Comparison of ENCODE assay signal across 1 cellular context in genomic region chr17:67824735-67825626, GRCh38.
TF ChIP-seq lines count a peak whose summit lies in the region.

BPTF (plus strand) TSS chr17:67825503; CDS start chr17:67825725, 222 bp downstream.

TF ChIP-seq in HepG2, 621 proteins besides CTCF, POLR2A, EP300 and RAD21 (continued from another document and continues in another):
- TF ChIP-seq, protein P1, sequence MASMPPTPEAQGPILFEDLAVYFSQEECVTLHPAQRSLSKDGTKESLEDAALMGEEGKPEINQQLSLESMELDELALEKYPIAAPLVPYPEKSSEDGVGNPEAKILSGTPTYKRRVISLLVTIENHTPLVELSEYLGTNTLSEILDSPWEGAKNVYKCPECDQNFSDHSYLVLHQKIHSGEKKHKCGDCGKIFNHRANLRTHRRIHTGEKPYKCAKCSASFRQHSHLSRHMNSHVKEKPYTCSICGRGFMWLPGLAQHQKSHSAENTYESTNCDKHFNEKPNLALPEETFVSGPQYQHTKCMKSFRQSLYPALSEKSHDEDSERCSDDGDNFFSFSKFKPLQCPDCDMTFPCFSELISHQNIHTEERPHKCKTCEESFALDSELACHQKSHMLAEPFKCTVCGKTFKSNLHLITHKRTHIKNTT (CRISPR knock-in tag; IDR thresholded peaks at IDR 0.05), result no peak
- peak; percentile 91 for TF ChIP-seq ELF3 (CRISPR knock-in tag; IDR thresholded peaks at IDR 0.05)
- TF ChIP-seq ZNF747 (CRISPR knock-in tag; IDR thresholded peaks at IDR 0.05; ENCODE audit: borderline replicate concordance), result no peak
- TF ChIP-seq, protein P2, sequence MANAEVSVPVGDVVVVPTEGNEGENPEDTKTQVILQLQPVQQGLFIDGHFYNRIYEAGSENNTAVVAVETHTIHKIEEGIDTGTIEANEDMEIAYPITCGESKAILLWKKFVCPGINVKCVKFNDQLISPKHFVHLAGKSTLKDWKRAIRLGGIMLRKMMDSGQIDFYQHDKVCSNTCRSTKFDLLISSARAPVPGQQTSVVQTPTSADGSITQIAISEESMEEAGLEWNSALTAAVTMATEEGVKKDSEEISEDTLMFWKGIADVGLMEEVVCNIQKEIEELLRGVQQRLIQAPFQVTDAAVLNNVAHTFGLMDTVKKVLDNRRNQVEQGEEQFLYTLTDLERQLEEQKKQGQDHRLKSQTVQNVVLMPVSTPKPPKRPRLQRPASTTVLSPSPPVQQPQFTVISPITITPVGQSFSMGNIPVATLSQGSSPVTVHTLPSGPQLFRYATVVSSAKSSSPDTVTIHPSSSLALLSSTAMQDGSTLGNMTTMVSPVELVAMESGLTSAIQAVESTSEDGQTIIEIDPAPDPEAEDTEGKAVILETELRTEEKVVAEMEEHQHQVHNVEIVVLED (CRISPR knock-in tag; IDR thresholded peaks at IDR 0.05; ENCODE audit: borderline replicate concordance), result peak; percentile 77
- no peak for TF ChIP-seq GRHL1 (CRISPR knock-in tag; conservative IDR thresholded peaks at IDR 0.05)
- TF ChIP-seq MAX (IDR thresholded peaks at IDR 0.05), result peak; percentile 92
- TF ChIP-seq NCOA2 (CRISPR knock-in tag; IDR thresholded peaks at IDR 0.05), result peak; percentile 19; the same call in 1 of the 2 replicates
- peak; percentile 21; the same call in 1 of the 2 replicates for TF ChIP-seq ZSCAN25 (CRISPR knock-in tag; IDR thresholded peaks at IDR 0.05)
- no peak for TF ChIP-seq PTBP1 (IDR thresholded peaks at IDR 0.05; ENCODE audit: low read depth, low read length, poor library complexity, severe bottlenecking)
- TF ChIP-seq, protein P3, sequence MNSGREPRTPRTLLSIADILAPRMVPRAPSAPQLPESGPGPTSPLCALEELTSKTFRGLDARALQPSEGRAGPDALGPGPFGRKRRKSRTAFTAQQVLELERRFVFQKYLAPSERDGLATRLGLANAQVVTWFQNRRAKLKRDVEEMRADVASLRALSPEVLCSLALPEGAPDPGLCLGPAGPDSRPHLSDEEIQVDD (CRISPR knock-in tag; IDR thresholded peaks at IDR 0.05; ENCODE audit: borderline replicate concordance), result no peak; the same call in 1 of the 2 replicates
- TF ChIP-seq TERF1 (CRISPR knock-in tag; IDR thresholded peaks at IDR 0.05), result no peak
- TF ChIP-seq MBD4 (IDR thresholded peaks at IDR 0.05; ENCODE audit: borderline replicate concordance, low read length), result no peak
- TF ChIP-seq, protein P4, sequence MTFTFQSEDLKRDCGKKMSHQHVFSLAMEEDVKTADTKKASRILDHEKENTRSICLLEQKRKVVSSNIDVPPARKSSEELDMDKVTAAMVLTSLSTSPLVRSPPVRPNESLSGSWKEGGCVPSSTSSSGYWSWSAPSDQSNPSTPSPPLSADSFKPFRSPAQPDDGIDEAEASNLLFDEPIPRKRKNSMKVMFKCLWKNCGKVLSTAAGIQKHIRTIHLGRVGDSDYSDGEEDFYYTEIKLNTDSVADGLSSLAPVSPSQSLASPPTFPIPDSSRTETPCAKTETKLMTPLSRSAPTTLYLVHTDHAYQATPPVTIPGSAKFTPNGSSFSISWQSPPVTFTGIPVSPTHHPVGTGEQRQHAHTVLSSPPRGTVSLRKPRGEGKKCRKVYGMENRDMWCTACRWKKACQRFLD (CRISPR knock-in tag; IDR thresholded peaks at IDR 0.05; ENCODE audit: borderline replicate concordance), result no peak
- TF ChIP-seq, protein P5, sequence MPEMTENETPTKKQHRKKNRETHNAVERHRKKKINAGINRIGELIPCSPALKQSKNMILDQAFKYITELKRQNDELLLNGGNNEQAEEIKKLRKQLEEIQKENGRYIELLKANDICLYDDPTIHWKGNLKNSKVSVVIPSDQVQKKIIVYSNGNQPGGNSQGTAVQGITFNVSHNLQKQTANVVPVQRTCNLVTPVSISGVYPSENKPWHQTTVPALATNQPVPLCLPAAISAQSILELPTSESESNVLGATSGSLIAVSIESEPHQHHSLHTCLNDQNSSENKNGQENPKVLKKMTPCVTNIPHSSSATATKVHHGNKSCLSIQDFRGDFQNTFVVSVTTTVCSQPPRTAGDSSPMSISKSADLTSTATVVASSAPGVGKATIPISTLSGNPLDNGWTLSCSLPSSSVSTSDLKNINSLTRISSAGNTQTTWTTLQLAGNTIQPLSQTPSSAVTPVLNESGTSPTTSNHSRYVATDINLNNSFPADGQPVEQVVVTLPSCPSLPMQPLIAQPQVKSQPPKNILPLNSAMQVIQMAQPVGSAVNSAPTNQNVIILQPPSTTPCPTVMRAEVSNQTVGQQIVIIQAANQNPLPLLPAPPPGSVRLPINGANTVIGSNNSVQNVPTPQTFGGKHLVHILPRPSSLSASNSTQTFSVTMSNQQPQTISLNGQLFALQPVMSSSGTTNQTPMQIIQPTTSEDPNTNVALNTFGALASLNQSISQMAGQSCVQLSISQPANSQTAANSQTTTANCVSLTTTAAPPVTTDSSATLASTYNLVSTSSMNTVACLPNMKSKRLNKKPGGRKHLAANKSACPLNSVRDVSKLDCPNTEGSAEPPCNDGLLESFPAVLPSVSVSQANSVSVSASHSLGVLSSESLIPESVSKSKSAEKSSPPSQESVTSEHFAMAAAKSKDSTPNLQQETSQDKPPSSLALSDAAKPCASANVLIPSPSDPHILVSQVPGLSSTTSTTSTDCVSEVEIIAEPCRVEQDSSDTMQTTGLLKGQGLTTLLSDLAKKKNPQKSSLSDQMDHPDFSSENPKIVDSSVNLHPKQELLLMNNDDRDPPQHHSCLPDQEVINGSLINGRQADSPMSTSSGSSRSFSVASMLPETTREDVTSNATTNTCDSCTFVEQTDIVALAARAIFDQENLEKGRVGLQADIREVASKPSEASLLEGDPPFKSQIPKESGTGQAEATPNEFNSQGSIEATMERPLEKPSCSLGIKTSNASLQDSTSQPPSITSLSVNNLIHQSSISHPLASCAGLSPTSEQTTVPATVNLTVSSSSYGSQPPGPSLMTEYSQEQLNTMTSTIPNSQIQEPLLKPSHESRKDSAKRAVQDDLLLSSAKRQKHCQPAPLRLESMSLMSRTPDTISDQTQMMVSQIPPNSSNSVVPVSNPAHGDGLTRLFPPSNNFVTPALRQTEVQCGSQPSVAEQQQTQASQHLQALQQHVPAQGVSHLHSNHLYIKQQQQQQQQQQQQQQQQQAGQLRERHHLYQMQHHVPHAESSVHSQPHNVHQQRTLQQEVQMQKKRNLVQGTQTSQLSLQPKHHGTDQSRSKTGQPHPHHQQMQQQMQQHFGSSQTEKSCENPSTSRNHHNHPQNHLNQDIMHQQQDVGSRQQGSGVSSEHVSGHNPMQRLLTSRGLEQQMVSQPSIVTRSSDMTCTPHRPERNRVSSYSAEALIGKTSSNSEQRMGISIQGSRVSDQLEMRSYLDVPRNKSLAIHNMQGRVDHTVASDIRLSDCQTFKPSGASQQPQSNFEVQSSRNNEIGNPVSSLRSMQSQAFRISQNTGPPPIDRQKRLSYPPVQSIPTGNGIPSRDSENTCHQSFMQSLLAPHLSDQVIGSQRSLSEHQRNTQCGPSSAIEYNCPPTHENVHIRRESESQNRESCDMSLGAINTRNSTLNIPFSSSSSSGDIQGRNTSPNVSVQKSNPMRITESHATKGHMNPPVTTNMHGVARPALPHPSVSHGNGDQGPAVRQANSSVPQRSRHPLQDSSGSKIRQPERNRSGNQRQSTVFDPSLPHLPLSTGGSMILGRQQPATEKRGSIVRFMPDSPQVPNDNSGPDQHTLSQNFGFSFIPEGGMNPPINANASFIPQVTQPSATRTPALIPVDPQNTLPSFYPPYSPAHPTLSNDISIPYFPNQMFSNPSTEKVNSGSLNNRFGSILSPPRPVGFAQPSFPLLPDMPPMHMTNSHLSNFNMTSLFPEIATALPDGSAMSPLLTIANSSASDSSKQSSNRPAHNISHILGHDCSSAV (CRISPR knock-in tag; IDR thresholded peaks at IDR 0.05; ENCODE audit: borderline replicate concordance), result no peak
- no peak for TF ChIP-seq HHEX (CRISPR knock-in tag; IDR thresholded peaks at IDR 0.05)
- no peak for TF ChIP-seq HNRNPH1 (optimal IDR thresholded peaks at IDR 0.05; ENCODE audit: low read depth, low read length)
- peak; percentile 94 for TF ChIP-seq ZNF331 (CRISPR knock-in tag; IDR thresholded peaks at IDR 0.05)
- TF ChIP-seq TRIM22 (IDR thresholded peaks at IDR 0.05), result no peak
- no peak for TF ChIP-seq ZNF20 (CRISPR knock-in tag; IDR thresholded peaks at IDR 0.05)
- no peak for TF ChIP-seq SETDB1 (CRISPR knock-in tag; IDR thresholded peaks at IDR 0.05; ENCODE audit: borderline replicate concordance)
- no peak for TF ChIP-seq HMG20A (CRISPR knock-in tag; IDR thresholded peaks at IDR 0.05; ENCODE audit: borderline replicate concordance)
- no peak for TF ChIP-seq FOXK2 (IDR thresholded peaks at IDR 0.05)
- peak; percentile 97 for TF ChIP-seq KDM2A (CRISPR knock-in tag; IDR thresholded peaks at IDR 0.05; ENCODE audit: borderline replicate concordance, low read depth)
- TF ChIP-seq AKAP8 (CRISPR knock-in tag; IDR thresholded peaks at IDR 0.05), result peak; percentile 83; the same call in 1 of the 2 replicates
- TF ChIP-seq, protein P6, sequence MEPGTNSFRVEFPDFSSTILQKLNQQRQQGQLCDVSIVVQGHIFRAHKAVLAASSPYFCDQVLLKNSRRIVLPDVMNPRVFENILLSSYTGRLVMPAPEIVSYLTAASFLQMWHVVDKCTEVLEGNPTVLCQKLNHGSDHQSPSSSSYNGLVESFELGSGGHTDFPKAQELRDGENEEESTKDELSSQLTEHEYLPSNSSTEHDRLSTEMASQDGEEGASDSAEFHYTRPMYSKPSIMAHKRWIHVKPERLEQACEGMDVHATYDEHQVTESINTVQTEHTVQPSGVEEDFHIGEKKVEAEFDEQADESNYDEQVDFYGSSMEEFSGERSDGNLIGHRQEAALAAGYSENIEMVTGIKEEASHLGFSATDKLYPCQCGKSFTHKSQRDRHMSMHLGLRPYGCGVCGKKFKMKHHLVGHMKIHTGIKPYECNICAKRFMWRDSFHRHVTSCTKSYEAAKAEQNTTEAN (CRISPR knock-in tag; conservative IDR thresholded peaks at IDR 0.05), result peak; percentile 73
- no peak for TF ChIP-seq ONECUT2 (CRISPR knock-in tag; IDR thresholded peaks at IDR 0.05)
- no peak for TF ChIP-seq DDIT3 (CRISPR knock-in tag; IDR thresholded peaks at IDR 0.05)
- TF ChIP-seq BCLAF1 (IDR thresholded peaks at IDR 0.05), result no peak
- no peak for TF ChIP-seq ZFYVE20 (CRISPR knock-in tag; IDR thresholded peaks at IDR 0.05; ENCODE audit: borderline replicate concordance, low read depth)
- no peak for TF ChIP-seq SMARCC2 (IDR thresholded peaks at IDR 0.05)
- peak; percentile 40; the same call in 1 of the 2 replicates for TF ChIP-seq HDAC2 (CRISPR knock-in tag; IDR thresholded peaks at IDR 0.05)
- TF ChIP-seq ZNF33B (CRISPR knock-in tag; IDR thresholded peaks at IDR 0.05), result 0 out of 2 replicates have a peak, but pooled peaks have one; percentile 46
- peak; percentile 62; the same call in 1 of the 2 replicates for TF ChIP-seq ZNF749 (CRISPR knock-in tag; IDR thresholded peaks at IDR 0.05; ENCODE audit: borderline replicate concordance)
- TF ChIP-seq ZNF720 (CRISPR knock-in tag; IDR thresholded peaks at IDR 0.05), result no peak
- peak; percentile 92; the same call in 1 of the 2 replicates for TF ChIP-seq ZNF468 (CRISPR knock-in tag; IDR thresholded peaks at IDR 0.05)
- TF ChIP-seq ZNF143 (CRISPR knock-in tag; IDR thresholded peaks at IDR 0.05), result peak; percentile 11; the same call in 1 of the 2 replicates
- peak; percentile 16; the same call in 1 of the 2 replicates for TF ChIP-seq FOSL2 (CRISPR knock-in tag; IDR thresholded peaks at IDR 0.05)
